ENCODE assay signal across 9 cellular contexts in the genomic region with DNA sequence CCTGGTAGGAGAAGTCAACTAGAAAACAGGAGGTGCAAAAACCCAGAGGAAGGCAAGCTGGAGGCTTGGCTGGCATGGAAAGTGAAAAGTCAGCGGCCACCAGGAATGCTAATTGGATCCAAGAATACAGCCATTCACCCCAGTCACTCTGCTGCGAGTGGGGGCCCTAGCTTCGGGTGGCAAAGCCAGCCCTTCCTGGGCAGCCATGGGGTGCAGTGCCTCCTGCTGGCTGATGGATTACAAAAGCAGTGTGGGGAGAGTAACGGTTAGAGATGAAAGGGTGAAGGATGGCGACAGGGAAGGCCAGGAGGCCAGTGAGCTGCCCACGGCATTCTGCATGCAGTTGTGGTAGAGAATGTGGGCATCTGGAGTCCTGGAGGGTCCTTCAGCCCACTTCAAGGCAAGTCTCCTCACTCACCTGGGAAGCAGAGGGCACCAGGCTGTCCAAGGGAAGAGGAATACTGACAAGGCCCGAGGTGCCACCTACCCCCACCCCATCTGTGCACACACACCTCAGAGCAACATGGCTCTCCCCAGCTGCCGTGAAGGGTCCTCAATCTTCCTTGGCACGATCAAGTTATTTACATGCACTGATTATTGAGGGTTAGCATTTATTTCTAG. TPM values are rescaled to one million over a fixed set of nuclear protein-coding genes. Genes with fewer than 3 reads are reported as not detected.
DNase-seq lines count a peak whose midpoint lies in the region; ATAC-seq and TF ChIP-seq lines count a peak whose summit lies in the region.
"Had no signal": no experiment of that assay in that cellular context is flagged by ENCODE, and none has a peak within 500 bp of the region (broad histone marks: within the 10 kb centered on the region; RNA-seq: fewer than 3 reads in every experiment).

No MANE protein-coding gene starts in this region.

- TF ChIP-seq POLR2A in spleen (IDR thresholded peaks at IDR 0.05) = no peak

- H3K4me3 ChIP-seq in RWPE2 (ENCODE audit: severe bottlenecking) = no peak overlapping the region
- no peak overlapping the region for H3K4me3 ChIP-seq in spleen

- no peaks in the 10 kb centered on the region for H3K27me3 ChIP-seq in RWPE2 (ENCODE audit: insufficient read depth, poor library complexity, severe bottlenecking)
- H3K27me3 ChIP-seq in spleen (replicated peaks in 1 of 7) = no peaks in the 10 kb centered on the region

- peaks cover 90% of the 10 kb centered on the region for H3K36me3 ChIP-seq in RWPE2 (ENCODE audit: low read depth)
- H3K36me3 ChIP-seq in spleen = peaks cover 4 to 100% (median 90%) of the 10 kb centered on the region in 6 donors

- intact Hi-C loops in spleen (cut with DNase I; ENCODE audit: low total_unique reads) = no loop called here

- no peak overlapping the region for H3K4me3 Mint-ChIP-seq in activated T-cell treated with anti-CD3 and anti-CD28 coated beads, Interleukin-2, amount 50 U/mL, for 4 hours

- H3K27ac ChIP-seq in RWPE2 (ENCODE audit: poor library complexity, severe bottlenecking) = peak overlapping the region; percentile 67
- peak overlapping the region in 7 of 8 donors; percentile 35 to 82 (median 76) for H3K27ac ChIP-seq in spleen

- no peaks in the 10 kb centered on the region for H3K4me1 Mint-ChIP-seq in activated T-cell treated with anti-CD3 and anti-CD28 coated beads, Interleukin-2, amount 50 U/mL, for 4 hours (ENCODE audit: low read depth)

- DNase-seq in RWPE2 (ENCODE audit: low spot score) (no peak), globus pallidus (ENCODE audit: low spot score) (peak; percentile 80), spleen (no peak)
- no peak for DNase-seq in activated effector memory CD4-positive, alpha-beta T cell treated with Interleukin-2 at 50 U/mL for 16 hours
- no peak for DNase-seq in activated T-cell treated with anti-CD3 and anti-CD28 coated beads, Interleukin-2, amount 50 U/mL, for 4 hours
- DNase-seq in stimulated activated CD4-positive, alpha-beta T cell treated with anti-CD3 and anti-CD28 coated beads, Interleukin-2, amount 100 ng/mL, for 48 hours = no peak
- DNase-seq: NCI-H146 had no signal

- peaks cover 48% of the 10 kb centered on the region for H3K36me3 Mint-ChIP-seq in activated T-cell treated with anti-CD3 and anti-CD28 coated beads, Interleukin-2, amount 50 U/mL, for 4 hours (ENCODE audit: insufficient read depth)

- H3K9me3 Mint-ChIP-seq in activated T-cell treated with anti-CD3 and anti-CD28 coated beads, Interleukin-2, amount 50 U/mL, for 4 hours = no peaks in the 10 kb centered on the region

- H3K27me3 Mint-ChIP-seq in activated T-cell treated with anti-CD3 and anti-CD28 coated beads, Interleukin-2, amount 50 U/mL, for 4 hours (ENCODE audit: low read depth) = no peaks in the 10 kb centered on the region

- WGBS in spleen, 5 donors = 73 to 86% (median 76%) methylated on average over 9 of the region's 9 CpGs

- no peaks in the 10 kb centered on the region for H3K9me3 ChIP-seq in RWPE2 (ENCODE audit: severe bottlenecking)
- no peaks in the 10 kb centered on the region for H3K9me3 ChIP-seq in spleen

- H3K4me1 ChIP-seq in RWPE2 (ENCODE audit: insufficient read depth, poor library complexity, severe bottlenecking) (peaks cover 37% of the 10 kb centered on the region), spleen (peaks cover 0 to 72% (median 43%) of the 10 kb centered on the region in 6 donors)

- no peak for ATAC-seq in RWPE2 (ENCODE audit: low read depth)
- ATAC-seq in activated T-cell treated with anti-CD3 and anti-CD28 coated beads, Interleukin-2, amount 50 U/mL, for 4 hours = no peak
- ATAC-seq in HG02884 (IDR thresholded peaks at IDR 0.05; ENCODE audit: unreplicated experiment) = no peak

- TF ChIP-seq CTCF in GM12873 (IDR thresholded peaks at IDR 0.05; ENCODE audit: insufficient read depth, low read depth, low read length, missing control alignments) (peak; percentile 42), RWPE2 (IDR thresholded peaks at IDR 0.05; ENCODE audit: poor library complexity, severe bottlenecking) (peak; percentile 22), spleen (IDR thresholded peaks at IDR 0.05 in 8 of 11, conservative IDR thresholded peaks at IDR 0.05 in 3 of 11) (peak in 6 of 11 experiments; percentile 17 to 45 (median 26))

RNA-seq across cellular contexts. Expression of a gene that starts 20.3 kb away (rescaled TPM):
- total RNA-seq in spleen = 1 to 10 TPM; 1.6 to 6.6 (median 3.8) TPM
- polyA plus RNA-seq in spleen = under 1 TPM; 0.13 to 0.67 (median 0.59) TPM
- total RNA-seq in activated T-cell treated with anti-CD3 and anti-CD28 coated beads, Interleukin-2, amount 50 U/mL, for 4 hours = under 1 TPM in 1 of 3 donors, not detected in 2; 0.29 TPM

RNA-seq across cellular contexts. Expression of a gene that starts 51.7 kb away (rescaled TPM):
- total RNA-seq in spleen = 10 to 100 TPM; 52.1 to 94.9 (median 62.6) TPM
- polyA plus RNA-seq in spleen = 1 to 10 TPM; 1.4 to 5.9 (median 2.5) TPM
- total RNA-seq in activated T-cell treated with anti-CD3 and anti-CD28 coated beads, Interleukin-2, amount 50 U/mL, for 4 hours = under 1 TPM; 0.16 to 0.27 (median 0.18) TPM

Comparison
In these comparisons a context has a peak if more than half of its experiments do, and no peak if none do; other contexts are left out.
1. RNA of a gene that starts 51.7 kb away (total RNA-seq): 52.1 to 94.9 TPM in spleen; 0.16 to 0.27 TPM in activated T-cell treated with anti-CD3 and anti-CD28 coated beads, Interleukin-2, amount 50 U/mL, for 4 hours; every median in the first group is over 10 times any median in the second.
2. Peak in every context shown above with its lines, with median percentiles within 50 percentile points of each other: CTCF ChIP-seq.